ENCODE assay signal across 10 cellular contexts in genomic region chr1:101314244-101314643, GRCh38.
DNase-seq lines count a peak whose midpoint lies in the region; ATAC-seq and TF ChIP-seq lines count a peak whose summit lies in the region.
"Had no signal": no experiment of that assay in that cellular context is flagged by ENCODE, and none has a peak within 500 bp of the region (broad histone marks: within the 10 kb centered on the region; RNA-seq: fewer than 3 reads in every experiment).

No MANE protein-coding gene starts in this region.

- DNase-seq in stimulated activated CD4-positive, alpha-beta T cell treated with anti-CD3 and anti-CD28 coated beads, Interleukin-1b, Interleukin-23, amount 100 ng/mL, for 48 hours, result peak; percentile 39
- no peak for DNase-seq in stimulated activated CD4-positive, alpha-beta T cell treated with anti-CD3 and anti-CD28 coated beads, Interleukin-12 subunit alpha, Interleukin-12 subunit beta, amount 100 ng/mL, for 4 hours
- DNase-seq in adrenal gland (peak in 5 of 7 donors; percentile 38 to 84 (median 59)), pons (ENCODE audit: low spot score) (no peak)
- DNase-seq in CD4-positive, alpha-beta memory T cell, result no peak
- DNase-seq: naive thymus-derived CD4-positive, alpha-beta T cell had no signal

- H3K4me3 ChIP-seq in adrenal gland, result no peak overlapping the region
- no peak overlapping the region for H3K4me3 ChIP-seq in gastroesophageal sphincter
- H3K4me3 ChIP-seq in CD4-positive, alpha-beta memory T cell (ENCODE audit: low read length in 2 of 2), result no peak overlapping the region

- ATAC-seq in HG03095 (IDR thresholded peaks at IDR 0.05; ENCODE audit: unreplicated experiment), result peak; percentile 34
- ATAC-seq in stimulated activated memory B cell treated with anti-CD40 and anti-IgM and Interleukin-4, amounts not matched to agents 10 μg/mL and 1 μg/mL and 100 μg/mL, for 72 hours, result no peak
- no peak for ATAC-seq in gastroesophageal sphincter
- ATAC-seq: naive thymus-derived CD4-positive, alpha-beta T cell had no signal

- no peak overlapping the region for H3K4me3 Mint-ChIP-seq in stimulated activated memory B cell treated with anti-CD40 and anti-IgM and Interleukin-4, amounts not matched to agents 10 μg/mL and 1 μg/mL and 100 μg/mL, for 72 hours
- no peak overlapping the region for H3K4me3 Mint-ChIP-seq in CD4-positive, alpha-beta memory T cell
- H3K4me3 Mint-ChIP-seq: stimulated activated naive CD8-positive, alpha-beta T cell treated with anti-CD3 and anti-CD28 coated beads, Interleukin-15, Interleukin-2, amounts not matched to agents 100 ng/mL and 50 ng/mL, for 24 hours had no signal

- 36 to 85% (median 70%) methylated on average over 2 of the region's 2 CpGs for WGBS in adrenal gland, 4 donors
- 94 to 100% methylated on average over 1 to 2 of the region's 2 CpGs for WGBS in gastroesophageal sphincter (ENCODE audit: low coverage in 1 of 2), 2 donors

- CTCF ChIA-PET in CD4-positive, alpha-beta memory T cell (lab: Charles Lee; ENCODE audit: partially characterized antibody), result interaction anchor here (0.9 to 1.5 kb wide), 4 partner anchors 10 to 393 kb away, joined by 3 to 5 read pairs (median 4); no protein-coding TSS in a partner anchor

- H3K4me1 ChIP-seq in adrenal gland (replicated peaks in 1 of 2), result peaks cover 0 to 6% of the 10 kb centered on the region in 2 donors
- peaks cover 0 to 7% (median 6%) of the 10 kb centered on the region in 3 donors for H3K4me1 ChIP-seq in gastroesophageal sphincter
- peaks cover 35% of the 10 kb centered on the region for H3K4me1 ChIP-seq in CD4-positive, alpha-beta memory T cell (ENCODE audit: insufficient read depth, low read length)

- H3K36me3 ChIP-seq in adrenal gland (replicated peaks in 1 of 2) (no peaks in the 10 kb centered on the region), gastroesophageal sphincter (no peaks in the 10 kb centered on the region)
- H3K36me3 ChIP-seq in CD4-positive, alpha-beta memory T cell (ENCODE audit: insufficient read depth, low read length), result no peaks in the 10 kb centered on the region

- intact Hi-C loops in adrenal gland (cut with DNase I), result loop anchor here in 1 of 2 donors (10.0 kb wide), 1 partner anchor 121 kb away; no protein-coding TSS in a partner anchor
- intact Hi-C loops in CD4-positive, alpha-beta memory T cell (cut with micrococcal nuclease), result no loop called here

- no peaks in the 10 kb centered on the region for H3K9me3 ChIP-seq in adrenal gland (replicated peaks in 1 of 3)
- H3K9me3 ChIP-seq in gastroesophageal sphincter, result no peaks in the 10 kb centered on the region
- no peaks in the 10 kb centered on the region for H3K9me3 ChIP-seq in CD4-positive, alpha-beta memory T cell (ENCODE audit: control insufficient read depth in 1 of 2, low read length in 2 of 2)

- H3K27me3 ChIP-seq in adrenal gland (no peaks in the 10 kb centered on the region), gastroesophageal sphincter (peaks cover 29% of the 10 kb centered on the region)
- H3K27me3 ChIP-seq in CD4-positive, alpha-beta memory T cell (ENCODE audit: insufficient read depth, low read length), result no peaks in the 10 kb centered on the region

- no peaks in the 10 kb centered on the region for H3K9me3 Mint-ChIP-seq in stimulated activated memory B cell treated with anti-CD40 and anti-IgM and Interleukin-4, amounts not matched to agents 10 μg/mL and 1 μg/mL and 100 μg/mL, for 72 hours
- H3K9me3 Mint-ChIP-seq in CD4-positive, alpha-beta memory T cell, result no peaks in the 10 kb centered on the region
- H3K9me3 Mint-ChIP-seq: stimulated activated naive CD8-positive, alpha-beta T cell treated with anti-CD3 and anti-CD28 coated beads, Interleukin-15, Interleukin-2, amounts not matched to agents 100 ng/mL and 50 ng/mL, for 24 hours had no signal

- H3K27ac ChIP-seq in adrenal gland (no peak overlapping the region), gastroesophageal sphincter (no peak overlapping the region)
- no peak overlapping the region for H3K27ac ChIP-seq in CD4-positive, alpha-beta memory T cell (ENCODE audit: low read depth, low read length)

- H3K27me3 Mint-ChIP-seq in stimulated activated memory B cell treated with anti-CD40 and anti-IgM and Interleukin-4, amounts not matched to agents 10 μg/mL and 1 μg/mL and 100 μg/mL, for 72 hours, result no peaks in the 10 kb centered on the region
- H3K27me3 Mint-ChIP-seq in CD4-positive, alpha-beta memory T cell, result no peaks in the 10 kb centered on the region
- H3K27me3 Mint-ChIP-seq: stimulated activated naive CD8-positive, alpha-beta T cell treated with anti-CD3 and anti-CD28 coated beads, Interleukin-15, Interleukin-2, amounts not matched to agents 100 ng/mL and 50 ng/mL, for 24 hours had no signal

- H3K36me3 Mint-ChIP-seq in stimulated activated memory B cell treated with anti-CD40 and anti-IgM and Interleukin-4, amounts not matched to agents 10 μg/mL and 1 μg/mL and 100 μg/mL, for 72 hours, result no peaks in the 10 kb centered on the region
- peaks cover 0 to 1% of the 10 kb centered on the region in 2 donors for H3K36me3 Mint-ChIP-seq in CD4-positive, alpha-beta memory T cell
- H3K36me3 Mint-ChIP-seq: naive thymus-derived CD4-positive, alpha-beta T cell had no signal

- TF ChIP-seq EP300 in gastroesophageal sphincter (IDR thresholded peaks at IDR 0.05), result no peak

- TF ChIP-seq POLR2A in adrenal gland (IDR thresholded peaks at IDR 0.05), result no peak
- TF ChIP-seq POLR2A in gastroesophageal sphincter (IDR thresholded peaks at IDR 0.05), result no peak

- POLR2A ChIA-PET in CD4-positive, alpha-beta memory T cell (lab: Charles Lee; ENCODE audit: partially characterized antibody), result interaction anchor here (0.6 to 1.2 kb wide), 2 partner anchors 9 to 174 kb away, joined by 3 to 4 read pairs; no protein-coding TSS in a partner anchor

- H3K27ac Mint-ChIP-seq in stimulated activated memory B cell treated with anti-CD40 and anti-IgM and Interleukin-4, amounts not matched to agents 10 μg/mL and 1 μg/mL and 100 μg/mL, for 72 hours, result no peak overlapping the region
- H3K27ac Mint-ChIP-seq in CD4-positive, alpha-beta memory T cell, result peak overlapping the region in 2 of 7 donors; percentile 32 to 42
- H3K27ac Mint-ChIP-seq: stimulated activated naive CD8-positive, alpha-beta T cell treated with anti-CD3 and anti-CD28 coated beads, Interleukin-15, Interleukin-2, amounts not matched to agents 100 ng/mL and 50 ng/mL, for 24 hours had no signal

- H3K4me1 Mint-ChIP-seq in stimulated activated memory B cell treated with anti-CD40 and anti-IgM and Interleukin-4, amounts not matched to agents 10 μg/mL and 1 μg/mL and 100 μg/mL, for 72 hours, result peaks cover 47% of the 10 kb centered on the region
- peaks cover 39 to 54% (median 45%) of the 10 kb centered on the region in 4 donors for H3K4me1 Mint-ChIP-seq in CD4-positive, alpha-beta memory T cell

- TF ChIP-seq CTCF in adrenal gland (IDR thresholded peaks at IDR 0.05) (no peak), gastroesophageal sphincter (IDR thresholded peaks at IDR 0.05) (no peak)

Comparison
In these comparisons a context has a peak if more than half of its experiments do, and no peak if none do; other contexts are left out.
1. DNase-seq: peak in stimulated activated CD4-positive, alpha-beta T cell treated with anti-CD3 and anti-CD28 coated beads, Interleukin-1b, Interleukin-23, amount 100 ng/mL, for 48 hours (single experiment) and adrenal gland (5 of 7); none in stimulated activated CD4-positive, alpha-beta T cell treated with anti-CD3 and anti-CD28 coated beads, Interleukin-12 subunit alpha, Interleukin-12 subunit beta, amount 100 ng/mL, for 4 hours (single experiment), pons (single experiment) and CD4-positive, alpha-beta memory T cell (0 of 5).